ENCODE assay signal across 1 cellular context in genomic region chr10:25174461-25175230, GRCh38.
TF ChIP-seq lines count a peak whose summit lies in the region.

GPR158 (plus strand) TSS chr10:25175001; CDS start chr10:25175421, 420 bp downstream.

TF ChIP-seq in K562, 482 proteins besides CTCF, POLR2A, EP300 and RAD21 (continued from another document and continues in another):
- TF ChIP-seq RERE (CRISPR knock-in tag; IDR thresholded peaks at IDR 0.05; ENCODE audit: borderline replicate concordance) (no peak), NELFE (IDR thresholded peaks at IDR 0.05; ENCODE audit: insufficient read depth, insufficient read length) (no peak), ZSCAN29 (IDR thresholded peaks at IDR 0.05) (no peak), RCOR1 (IDR thresholded peaks at IDR 0.05; ENCODE audit: borderline replicate concordance in 1 of 2, low read depth in 2 of 2, low read length in 2 of 2) (peak in 1 of 2 experiments; percentile 71; a peak in 1 of 4 replicates), MECOM (CRISPR knock-in tag; IDR thresholded peaks at IDR 0.05) (no peak), ASH1L (IDR thresholded peaks at IDR 0.05; ENCODE audit: borderline replicate concordance, low read depth, partially characterized antibody) (no peak), CCAR2 (IDR thresholded peaks at IDR 0.05; ENCODE audit: low read depth, low read length) (no peak), ZNF224 (CRISPR knock-in tag; IDR thresholded peaks at IDR 0.05) (0 out of 2 replicates have a peak, but pooled peaks have one; percentile 75), CBFA2T3 (IDR thresholded peaks at IDR 0.05) (no peak), RNF219 (CRISPR knock-in tag; IDR thresholded peaks at IDR 0.05) (no peak), DEAF1 (CRISPR knock-in tag; IDR thresholded peaks at IDR 0.05) (no peak), THAP12 (CRISPR knock-in tag; IDR thresholded peaks at IDR 0.05) (no peak), SNAPC5 (CRISPR knock-in tag; IDR thresholded peaks at IDR 0.05) (no peak), TEAD4 (IDR thresholded peaks at IDR 0.05; ENCODE audit: low read length) (no peak), TEAD4 (CRISPR knock-in tag; IDR thresholded peaks at IDR 0.05; ENCODE audit: borderline replicate concordance) (no peak), PTRF (tag; IDR thresholded peaks at IDR 0.05) (no peak), SREBF2 (CRISPR knock-in tag; IDR thresholded peaks at IDR 0.05) (no peak), GTF2B (IDR thresholded peaks at IDR 0.05; ENCODE audit: extremely low read depth, insufficient read length) (no peak), HMGN3 (IDR thresholded peaks at IDR 0.05; ENCODE audit: borderline replicate concordance, extremely low read depth, insufficient read length, low read depth, low read length) (no peak), AFF1 (IDR thresholded peaks at IDR 0.05; ENCODE audit: low read depth in 1 of 2, partially characterized antibody in 2 of 2) (peak in 1 of 2 experiments; percentile 79), ILF3 (IDR thresholded peaks at IDR 0.05; ENCODE audit: borderline replicate concordance) (no peak), PURB (CRISPR knock-in tag; IDR thresholded peaks at IDR 0.05; ENCODE audit: low read depth) (no peak), ZNF830 (CRISPR knock-in tag; IDR thresholded peaks at IDR 0.05) (no peak), ZNF561 (CRISPR knock-in tag; conservative IDR thresholded peaks at IDR 0.05) (no peak), ZNF324 (CRISPR knock-in tag; IDR thresholded peaks at IDR 0.05) (no peak), ZNF121 (CRISPR knock-in tag; conservative IDR thresholded peaks at IDR 0.05) (no peak), POLR2AphosphoS5 (IDR thresholded peaks at IDR 0.05; ENCODE audit: control insufficient read depth, insufficient read depth, low read depth, low read length) (no peak), JUNB (CRISPR knock-in tag; conservative IDR thresholded peaks at IDR 0.05) (no peak), HIVEP1 (CRISPR knock-in tag; IDR thresholded peaks at IDR 0.05) (no peak), THRB (CRISPR knock-in tag; conservative IDR thresholded peaks at IDR 0.05) (no peak), CEBPB (tag; IDR thresholded peaks at IDR 0.05) (no peak), CBFB (CRISPR knock-in tag; IDR thresholded peaks at IDR 0.05) (0 out of 2 replicates have a peak, but pooled peaks have one; percentile 47), ZNF592 (IDR thresholded peaks at IDR 0.05) (no peak), BCL6 (CRISPR knock-in tag; IDR thresholded peaks at IDR 0.05) (no peak)
